ENCODE assay signal across 9 cellular contexts in the genomic region with DNA sequence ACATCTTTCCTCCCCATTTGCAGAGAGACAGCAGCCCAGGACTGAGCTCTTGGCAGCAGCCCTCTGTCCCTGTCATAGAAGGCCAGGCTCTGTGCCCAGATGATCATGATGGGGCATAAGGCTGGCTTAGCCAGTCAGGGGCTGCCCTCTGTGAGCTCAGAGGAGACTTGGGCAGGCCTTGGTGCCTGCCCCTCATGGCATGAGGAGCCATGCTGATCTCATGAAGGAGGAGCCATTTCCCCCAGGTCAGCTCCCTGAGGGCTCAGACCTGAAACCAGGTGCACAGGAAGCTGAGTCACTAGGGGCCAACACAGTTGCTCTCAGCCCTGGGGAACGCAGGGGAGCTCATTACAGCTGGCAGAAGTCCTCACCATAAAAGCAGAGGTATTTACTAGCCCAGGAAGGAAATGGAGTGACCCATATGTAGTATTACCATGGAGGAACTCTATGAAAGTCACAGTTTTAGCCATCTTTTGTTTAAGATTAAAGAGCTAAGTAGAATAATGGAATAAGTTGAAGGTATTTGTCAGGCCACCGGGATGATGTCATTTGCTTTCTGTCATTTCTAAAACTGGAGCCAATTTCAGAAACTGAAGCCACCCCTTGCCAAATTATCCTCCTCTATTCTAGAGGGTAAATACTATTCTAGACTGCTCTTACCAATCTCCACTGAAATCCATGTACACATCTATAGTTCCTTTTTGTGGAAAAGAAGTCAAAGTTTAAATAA.
DNase-seq lines count a peak whose midpoint lies in the region; ATAC-seq and FAIRE-seq lines count a peak whose summit lies in the region.
"Had no signal": no experiment of that assay in that cellular context is flagged by ENCODE, and none has a peak within 500 bp of the region (broad histone marks: within the 10 kb centered on the region; RNA-seq: fewer than 3 reads in every experiment).

No MANE protein-coding gene starts in this region.

- no peaks in the 10 kb centered on the region for H3K27me3 Mint-ChIP-seq in T-helper 2 cell treated with Interferon-gamma antibody and Interleukin-4, amounts not matched to agents 5 μg/mL and 100 μg/mL, for 36 hours (ENCODE audit: low read depth)

- no peaks in the 10 kb centered on the region for H3K9me3 Mint-ChIP-seq in T-helper 2 cell treated with Interferon-gamma antibody and Interleukin-4, amounts not matched to agents 5 μg/mL and 100 μg/mL, for 36 hours
- H3K9me3 Mint-ChIP-seq: activated T-cell treated with anti-CD3 and anti-CD28 coated beads, Interleukin-2, amount 50 U/mL, for 4 hours had no signal

- no peak overlapping the region for H3K4me3 Mint-ChIP-seq in T-helper 2 cell treated with Interferon-gamma antibody and Interleukin-4, amounts not matched to agents 5 μg/mL and 100 μg/mL, for 36 hours
- H3K4me3 Mint-ChIP-seq: activated T-cell treated with anti-CD3 and anti-CD28 coated beads, Interleukin-2, amount 50 U/mL, for 4 hours had no signal

- ATAC-seq in GM18870 (IDR thresholded peaks at IDR 0.05; ENCODE audit: unreplicated experiment) (peak; percentile 85), GM21723 (IDR thresholded peaks at IDR 0.05; ENCODE audit: unreplicated experiment) (peak; percentile 96)

- no peaks in the 10 kb centered on the region for H3K36me3 Mint-ChIP-seq in T-helper 2 cell treated with Interferon-gamma antibody and Interleukin-4, amounts not matched to agents 5 μg/mL and 100 μg/mL, for 36 hours (ENCODE audit: low read depth)

- FAIRE-seq in HTR-8/SVneo (lab: Jason Lieb, UNC) = peak; percentile 16

- DNase-seq in HTR-8/SVneo (ENCODE audit: insufficient read length, low spot score) (peak; percentile 10), kidney tubule cell (ENCODE audit: low spot score) (peak; percentile 94), hepatic stellate cell (ENCODE audit: low spot score) (no peak), superior temporal gyrus (ENCODE audit: extremely low spot score) (no peak), SW 1271 (lab: John Stamatoyannopoulos, UW) (no peak)
- no peak for DNase-seq in T-helper 2 cell treated with Interferon-gamma antibody and Interleukin-4, amounts not matched to agents 5 μg/mL and 100 μg/mL, for 36 hours (ENCODE audit: low spot score)
- DNase-seq: activated T-cell treated with anti-CD3 and anti-CD28 coated beads, Interleukin-2, amount 50 U/mL, for 4 hours had no signal

- H3K27ac Mint-ChIP-seq in T-helper 2 cell treated with Interferon-gamma antibody and Interleukin-4, amounts not matched to agents 5 μg/mL and 100 μg/mL, for 36 hours = no peak overlapping the region

- H3K4me1 Mint-ChIP-seq in T-helper 2 cell treated with Interferon-gamma antibody and Interleukin-4, amounts not matched to agents 5 μg/mL and 100 μg/mL, for 36 hours (ENCODE audit: low read depth) = peaks cover 3% of the 10 kb centered on the region

Comparison
In these comparisons a context has a peak if more than half of its experiments do, and no peak if none do; other contexts are left out.
1. DNase-seq: peak in HTR-8/SVneo (single experiment) and kidney tubule cell (single experiment); none in hepatic stellate cell (single experiment), T-helper 2 cell treated with Interferon-gamma antibody and Interleukin-4, amounts not matched to agents 5 μg/mL and 100 μg/mL, for 36 hours (single experiment), superior temporal gyrus (single experiment) and SW 1271 (0 of 2).